21 cellular contexts compared by ENCODE assay signal in genomic region chr11:93642416-93642815, GRCh38. TPM values are rescaled to one million over a fixed set of nuclear protein-coding genes. Genes with fewer than 3 reads are reported as not detected.
DNase-seq lines count a peak whose midpoint lies in the region; ATAC-seq and TF ChIP-seq lines count a peak whose summit lies in the region.
"Had no signal": no experiment of that assay in that cellular context is flagged by ENCODE, and none has a peak within 500 bp of the region (broad histone marks: within the 10 kb centered on the region; RNA-seq: fewer than 3 reads in every experiment).

No MANE protein-coding gene starts in this region.

- H3K4me3 Mint-ChIP-seq in GM23338 (no peak overlapping the region), WTC11 (no peak overlapping the region), endodermal cell (no peak overlapping the region)
- no peak overlapping the region for H3K4me3 Mint-ChIP-seq in naive thymus-derived CD8-positive, alpha-beta T cell
- H3K4me3 Mint-ChIP-seq: B cell; CD4-positive, CD25-positive, alpha-beta regulatory T cell; CD8-positive, alpha-beta memory T cell had no signal

- H3K9me3 ChIP-seq in endodermal cell (ENCODE audit: control insufficient read depth, low read length), result no peaks in the 10 kb centered on the region
- H3K9me3 ChIP-seq: BLaER1 had no signal

- 0 out of 2 replicates have a peak overlapping the region, but pooled peaks have one; percentile 28 for H3K4me2 ChIP-seq in GM23338
- H3K4me2 ChIP-seq: BLaER1 had no signal

- peaks cover 2% of the 10 kb centered on the region for H3K27me3 Mint-ChIP-seq in GM23338 (ENCODE audit: insufficient read depth, low read depth, poor library complexity)
- H3K27me3 Mint-ChIP-seq in WTC11 (ENCODE audit: low read depth), result no peaks in the 10 kb centered on the region
- peaks cover 4% of the 10 kb centered on the region for H3K27me3 Mint-ChIP-seq in endodermal cell (ENCODE audit: insufficient read depth)
- peaks cover 0 to 4% (median 3%) of the 10 kb centered on the region in 5 donors for H3K27me3 Mint-ChIP-seq in naive thymus-derived CD8-positive, alpha-beta T cell

- POLR2A ChIA-PET in WTC11 (lab: Charles Lee), result interaction anchor here (0.6 to 0.7 kb wide), 3 partner anchors 198 to 664 kb away, joined by 4 to 5 read pairs (median 4); no protein-coding TSS in a partner anchor
- POLR2A ChIA-PET in naive thymus-derived CD8-positive, alpha-beta T cell (lab: Charles Lee), result no interaction called here

- no peak overlapping the region for H3K27ac ChIP-seq in GM23338 (ENCODE audit: low read depth)
- no peak overlapping the region for H3K27ac ChIP-seq in endodermal cell (ENCODE audit: low read depth, low read length)
- H3K27ac ChIP-seq: 22Rv1, BLaER1, C4-2B had no signal

- DNase-seq in GM23338 (ENCODE audit: low spot score) (no peak), WTC11 (ENCODE audit: low spot score) (no peak), endodermal cell (no peak), iPS-NIHi11 (ENCODE audit: low spot score) (peak; percentile 13), activated T-cell treated with anti-CD3 and anti-CD28 coated beads for 4 hours (no peak)
- no peak for DNase-seq in naive thymus-derived CD8-positive, alpha-beta T cell
- DNase-seq: CD4-positive, CD25-positive, alpha-beta regulatory T cell; CD8-positive, alpha-beta memory T cell; DMS 273 treated with DMSO at 0.1 percent for 48 hours; DMS79; EL; GDM1; GOT3; H7; HCEC 1CT had no signal

- no peak; a peak in 1 of 4 replicates for TF ChIP-seq CTCF in GM23338 (conservative IDR thresholded peaks at IDR 0.05; ENCODE audit: low read depth in 2 of 2)
- no peak for TF ChIP-seq CTCF in WTC11 (IDR thresholded peaks at IDR 0.05)
- TF ChIP-seq CTCF in endodermal cell (conservative IDR thresholded peaks at IDR 0.05), result peak; percentile 12

- WGBS in endodermal cell (ENCODE audit: insufficient coverage in 1 of 2, insufficient read length in 1 of 2), 2 experiments, result 75 to 82% methylated on average over 2 of the region's 2 CpGs

- no peaks in the 10 kb centered on the region for H3K36me3 Mint-ChIP-seq in GM23338 (ENCODE audit: low read depth)
- no peaks in the 10 kb centered on the region for H3K36me3 Mint-ChIP-seq in WTC11
- H3K36me3 Mint-ChIP-seq in endodermal cell (ENCODE audit: low read depth), result no peaks in the 10 kb centered on the region
- H3K36me3 Mint-ChIP-seq in naive thymus-derived CD8-positive, alpha-beta T cell, result no peaks in the 10 kb centered on the region
- H3K36me3 Mint-ChIP-seq: CD4-positive, CD25-positive, alpha-beta regulatory T cell; CD8-positive, alpha-beta memory T cell had no signal

- H3K27me3 ChIP-seq in GM23338 (ENCODE audit: insufficient read depth) (no peaks in the 10 kb centered on the region), endodermal cell (ENCODE audit: control insufficient read depth, insufficient read depth, low read length, poor library complexity, severe bottlenecking) (no peaks in the 10 kb centered on the region)
- H3K27me3 ChIP-seq: BLaER1 had no signal

- no peaks in the 10 kb centered on the region for H3K79me2 ChIP-seq in GM23338 (replicated peaks; ENCODE audit: insufficient read depth)

- no peaks in the 10 kb centered on the region for H3K36me3 ChIP-seq in GM23338 (ENCODE audit: insufficient read depth)
- no peaks in the 10 kb centered on the region for H3K36me3 ChIP-seq in endodermal cell (ENCODE audit: control insufficient read depth, insufficient read depth, low read length)
- H3K36me3 ChIP-seq: BLaER1 had no signal

- CTCF ChIA-PET in WTC11 (lab: Charles Lee), result interaction anchor here (1.6 kb wide), 1 partner anchor 408 kb away, joined by 4 read pairs; no protein-coding TSS in a partner anchor

- ATAC-seq in GM23338 (peak; percentile 32; the same call in 2 of the 3 replicates), WTC11 (peak; percentile 58), HG03442 (IDR thresholded peaks at IDR 0.05; ENCODE audit: unreplicated experiment) (no peak)
- ATAC-seq in naive thymus-derived CD8-positive, alpha-beta T cell, result no peak
- ATAC-seq: GM12878 had no signal

- H3K9ac ChIP-seq in endodermal cell (ENCODE audit: extremely low read depth, low read length, poor library complexity, severe bottlenecking), result no peak overlapping the region
- H3K9ac ChIP-seq: BLaER1 had no signal

- H3K27ac Mint-ChIP-seq in GM23338 (peak overlapping the region; percentile 45; the same call in 1 of the 2 replicates), WTC11 (no peak overlapping the region), endodermal cell (no peak overlapping the region)
- no peak overlapping the region for H3K27ac Mint-ChIP-seq in naive thymus-derived CD8-positive, alpha-beta T cell
- H3K27ac Mint-ChIP-seq: B cell; CD4-positive, CD25-positive, alpha-beta regulatory T cell; CD8-positive, alpha-beta memory T cell had no signal

- H3K4me1 Mint-ChIP-seq in GM23338 (peaks cover 7% of the 10 kb centered on the region), WTC11 (peaks cover 24% of the 10 kb centered on the region), endodermal cell (no peaks in the 10 kb centered on the region)
- H3K4me1 Mint-ChIP-seq in naive thymus-derived CD8-positive, alpha-beta T cell, result peaks cover 3 to 12% (median 8%) of the 10 kb centered on the region in 4 donors

- H3K4me1 ChIP-seq in GM23338 (ENCODE audit: insufficient read depth), result peaks cover 2% of the 10 kb centered on the region; the same call in 1 of the 2 replicates
- no peaks in the 10 kb centered on the region for H3K4me1 ChIP-seq in endodermal cell (ENCODE audit: control insufficient read depth, insufficient read depth, low read length)

- no peaks in the 10 kb centered on the region for H3F3A ChIP-seq in GM23338 (replicated peaks; ENCODE audit: low read depth)

- H3K9me2 ChIP-seq in GM23338 (ENCODE audit: insufficient read depth), result no peaks in the 10 kb centered on the region

- no peaks in the 10 kb centered on the region for H3K9me3 Mint-ChIP-seq in GM23338
- H3K9me3 Mint-ChIP-seq in WTC11, result no peaks in the 10 kb centered on the region
- H3K9me3 Mint-ChIP-seq in endodermal cell, result no peaks in the 10 kb centered on the region
- no peaks in the 10 kb centered on the region for H3K9me3 Mint-ChIP-seq in naive thymus-derived CD8-positive, alpha-beta T cell
- H3K9me3 Mint-ChIP-seq: CD4-positive, CD25-positive, alpha-beta regulatory T cell; CD8-positive, alpha-beta memory T cell had no signal

- H2AFZ ChIP-seq in GM23338, result peak overlapping the region; percentile 19; the same call in 1 of the 2 replicates

- H3K4me3 ChIP-seq in GM23338 (no peak overlapping the region), endodermal cell (ENCODE audit: low read length) (no peak overlapping the region)
- H3K4me3 ChIP-seq: BLaER1, GM12878 had no signal

- no peaks in the 10 kb centered on the region for H4K20me1 ChIP-seq in GM23338 (replicated peaks; ENCODE audit: insufficient read depth)
- H4K20me1 ChIP-seq: BLaER1 had no signal

TF ChIP-seq in GM23338, 12 proteins besides CTCF, POLR2A, EP300 and RAD21 (continues in another document):
- TF ChIP-seq ETS1 (IDR thresholded peaks at IDR 0.05), result no peak
- TF ChIP-seq NANOG (IDR thresholded peaks at IDR 0.05; ENCODE audit: borderline replicate concordance), result no peak
- TF ChIP-seq EZH2phosphoT487 (IDR thresholded peaks at IDR 0.05; ENCODE audit: unreplicated experiment), result no peak
- TF ChIP-seq CREB1 (CRISPR knock-in tag; IDR thresholded peaks at IDR 0.05; ENCODE audit: low read depth), result no peak
- no peak for TF ChIP-seq EZH2 (IDR thresholded peaks at IDR 0.05; ENCODE audit: low read depth, unreplicated experiment)
- TF ChIP-seq ZNF114 (CRISPR knock-in tag; IDR thresholded peaks at IDR 0.05), result no peak
- no peak for TF ChIP-seq STAT1 (IDR thresholded peaks at IDR 0.05; ENCODE audit: unreplicated experiment)
- no peak for TF ChIP-seq POLR2AphosphoS5 (IDR thresholded peaks at IDR 0.05; ENCODE audit: low read depth)
- TF ChIP-seq JUNB (IDR thresholded peaks at IDR 0.05; ENCODE audit: unreplicated experiment), result no peak

TF ChIP-seq in WTC11, 78 proteins besides CTCF, POLR2A, EP300 and RAD21:
- TF ChIP-seq SMAD3 (CRISPR knock-in tag; IDR thresholded peaks at IDR 0.05; ENCODE audit: borderline replicate concordance), result no peak
- no peak for TF ChIP-seq NFATC4 (CRISPR knock-in tag; IDR thresholded peaks at IDR 0.05)
- TF ChIP-seq TEAD1 (CRISPR knock-in tag; IDR thresholded peaks at IDR 0.05), result no peak
- TF ChIP-seq ZBTB43 (CRISPR knock-in tag; IDR thresholded peaks at IDR 0.05), result no peak
- TF ChIP-seq, protein P1, sequence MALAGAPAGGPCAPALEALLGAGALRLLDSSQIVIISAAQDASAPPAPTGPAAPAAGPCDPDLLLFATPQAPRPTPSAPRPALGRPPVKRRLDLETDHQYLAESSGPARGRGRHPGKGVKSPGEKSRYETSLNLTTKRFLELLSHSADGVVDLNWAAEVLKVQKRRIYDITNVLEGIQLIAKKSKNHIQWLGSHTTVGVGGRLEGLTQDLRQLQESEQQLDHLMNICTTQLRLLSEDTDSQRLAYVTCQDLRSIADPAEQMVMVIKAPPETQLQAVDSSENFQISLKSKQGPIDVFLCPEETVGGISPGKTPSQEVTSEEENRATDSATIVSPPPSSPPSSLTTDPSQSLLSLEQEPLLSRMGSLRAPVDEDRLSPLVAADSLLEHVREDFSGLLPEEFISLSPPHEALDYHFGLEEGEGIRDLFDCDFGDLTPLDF (CRISPR knock-in tag; IDR thresholded peaks at IDR 0.05), result no peak

RNA-seq across cellular contexts. Expression of gene CEP295, which starts 19.1 kb away (rescaled TPM):
- 16.5 and 25.8 TPM in 2 replicates for total RNA-seq in GM23338 (2014; rRNA removed; shearing (Covaris generic))
- polyA plus RNA-seq in GM23338 (2016; fragmentation: Nextera tagmentation; extraction: Ambion mirVana), result 5.7 and 7.4 TPM in 2 replicates
- total RNA-seq in WTC11 (2021), result 14.7 to 15.9 TPM (median 14.8 TPM) in 3 replicates
- total RNA-seq in endodermal cell, result 10 to 100 TPM; 19.8 to 23.3 TPM
- 18.6 TPM for polyA plus RNA-seq in endodermal cell (2013, experiment 1 of 2)
- polyA plus RNA-seq in endodermal cell (2013, experiment 2 of 2), result 21.0 TPM
- total RNA-seq in naive thymus-derived CD8-positive, alpha-beta T cell, result 10 to 100 TPM; 14.9 to 17.8 TPM
- polyA plus RNA-seq in naive thymus-derived CD8-positive, alpha-beta T cell, result 1 to 10 TPM; 1.1 to 2.0 (median 1.9) TPM

Comparison
In these comparisons a context has a peak if more than half of its experiments do, and no peak if none do; other contexts are left out.
1. ATAC-seq: peak in GM23338 (single experiment) and WTC11 (single experiment); none in HG03442 (single experiment) and naive thymus-derived CD8-positive, alpha-beta T cell (0 of 2).